Comparison of ENCODE assay signal across 1 cellular context in genomic region chr16:8797364-8798173, GRCh38.
A peak's percentile ranks its signal among the peaks of the same experiment; 100 is the strongest.
TF ChIP-seq lines count a peak whose summit lies in the region.

Gene PMM2, plus strand, starts transcription at chr16:8797839. Its CDS starts 44 bp downstream, at chr16:8797883.
Gene TMEM186, minus strand, starts transcription at chr16:8797639. Its CDS starts 25 bp downstream, at chr16:8797614.

TF ChIP-seq in K562, 482 proteins besides CTCF, POLR2A, EP300 and RAD21 (continued from another document and continues in another):
- no peak; a peak in 1 of 4 replicates for TF ChIP-seq ETV6 (IDR thresholded peaks at IDR 0.05; ENCODE audit: borderline replicate concordance in 1 of 2, low read depth in 2 of 2, low read length in 1 of 2)
- TF ChIP-seq ETV6 (CRISPR knock-in tag; IDR thresholded peaks at IDR 0.05; ENCODE audit: borderline replicate concordance): peak; percentile 66; the same call in 1 of the 2 replicates
- peak; percentile 97 for TF ChIP-seq E2F5 (CRISPR knock-in tag; IDR thresholded peaks at IDR 0.05)
- no peak for TF ChIP-seq ZFP36 (IDR thresholded peaks at IDR 0.05; ENCODE audit: low read depth, low read length, partially characterized antibody)
- TF ChIP-seq RNF219 (CRISPR knock-in tag; IDR thresholded peaks at IDR 0.05): no peak
- no peak for TF ChIP-seq FUS (optimal IDR thresholded peaks at IDR 0.05; ENCODE audit: low read depth, low read length)
- peak; percentile 61; the same call in 1 of the 2 replicates for TF ChIP-seq RAD51 (IDR thresholded peaks at IDR 0.05; ENCODE audit: borderline replicate concordance, low read depth)
- TF ChIP-seq UBTF (IDR thresholded peaks at IDR 0.05; ENCODE audit: borderline replicate concordance in 1 of 2, low read depth in 2 of 2, low read length in 2 of 2): no peak
- TF ChIP-seq ZNF175 (CRISPR knock-in tag; IDR thresholded peaks at IDR 0.05; ENCODE audit: low read depth): 0 out of 2 replicates have a peak, but pooled peaks have one; percentile 36
- no peak for TF ChIP-seq CBFA2T2 (conservative IDR thresholded peaks at IDR 0.05)
- TF ChIP-seq CBFA2T3 (IDR thresholded peaks at IDR 0.05): no peak
- no peak for TF ChIP-seq MAFG (tag; conservative IDR thresholded peaks at IDR 0.05)
- TF ChIP-seq E2F3 (CRISPR knock-in tag; IDR thresholded peaks at IDR 0.05): peak; percentile 44
- peak; percentile 97 for TF ChIP-seq MGA (IDR thresholded peaks at IDR 0.05)
- no peak for TF ChIP-seq ZNF785 (CRISPR knock-in tag; IDR thresholded peaks at IDR 0.05)
- TF ChIP-seq TRIM25 (IDR thresholded peaks at IDR 0.05; ENCODE audit: borderline replicate concordance): no peak
- TF ChIP-seq GTF2A2 (tag; IDR thresholded peaks at IDR 0.05): no peak
- TF ChIP-seq ZNF583 (CRISPR knock-in tag; IDR thresholded peaks at IDR 0.05): no peak; the same call in 1 of the 2 replicates
- TF ChIP-seq KLF13 (tag; IDR thresholded peaks at IDR 0.05; ENCODE audit: borderline replicate concordance, low read depth): 0 out of 2 replicates have a peak, but pooled peaks have one; percentile 48
- TF ChIP-seq ARNT (IDR thresholded peaks at IDR 0.05): no peak
- no peak for TF ChIP-seq ATF3 (IDR thresholded peaks at IDR 0.05)
- TF ChIP-seq ATF3 (CRISPR knock-in tag; conservative IDR thresholded peaks at IDR 0.05): peak; percentile 86; the same call in 1 of the 2 replicates
- TF ChIP-seq NCOA4 (IDR thresholded peaks at IDR 0.05; ENCODE audit: partially characterized antibody): no peak
- peak; percentile 69 for TF ChIP-seq ASH1L (IDR thresholded peaks at IDR 0.05; ENCODE audit: borderline replicate concordance, low read depth, partially characterized antibody)
- TF ChIP-seq C11orf30 (IDR thresholded peaks at IDR 0.05; ENCODE audit: low read depth): peak; percentile 72
- no peak for TF ChIP-seq XRCC4 (IDR thresholded peaks at IDR 0.05; ENCODE audit: extremely low read depth, insufficient read depth, insufficient read length)
- no peak for TF ChIP-seq RHOXF2B (CRISPR knock-in tag; conservative IDR thresholded peaks at IDR 0.05)
- no peak for TF ChIP-seq ZNF197 (CRISPR knock-in tag; IDR thresholded peaks at IDR 0.05; ENCODE audit: low read depth)
- TF ChIP-seq HCFC1 (IDR thresholded peaks at IDR 0.05; ENCODE audit: low read depth, low read length): peak; percentile 94
- peak; percentile 93 for TF ChIP-seq E2F8 (IDR thresholded peaks at IDR 0.05; ENCODE audit: low read depth, partially characterized antibody)
- TF ChIP-seq MAX (CRISPR knock-in tag; IDR thresholded peaks at IDR 0.05): peak; percentile 99
- no peak for TF ChIP-seq GATAD2A (IDR thresholded peaks at IDR 0.05)
- TF ChIP-seq ZNF165 (CRISPR knock-in tag; IDR thresholded peaks at IDR 0.05; ENCODE audit: borderline replicate concordance): no peak
- no peak for TF ChIP-seq NFATC3 (IDR thresholded peaks at IDR 0.05)
- TF ChIP-seq CHCHD3 (CRISPR knock-in tag; IDR thresholded peaks at IDR 0.05): no peak
- no peak for TF ChIP-seq TEAD4 (IDR thresholded peaks at IDR 0.05; ENCODE audit: low read length)
- peak; percentile 84; the same call in 1 of the 2 replicates for TF ChIP-seq TEAD4 (CRISPR knock-in tag; IDR thresholded peaks at IDR 0.05; ENCODE audit: borderline replicate concordance)
- TF ChIP-seq HNRNPK (IDR thresholded peaks at IDR 0.05; ENCODE audit: low read depth, low read length, poor library complexity, severe bottlenecking): no peak
